Comparison of ENCODE assay signal across 9 cellular contexts in the genomic region with DNA sequence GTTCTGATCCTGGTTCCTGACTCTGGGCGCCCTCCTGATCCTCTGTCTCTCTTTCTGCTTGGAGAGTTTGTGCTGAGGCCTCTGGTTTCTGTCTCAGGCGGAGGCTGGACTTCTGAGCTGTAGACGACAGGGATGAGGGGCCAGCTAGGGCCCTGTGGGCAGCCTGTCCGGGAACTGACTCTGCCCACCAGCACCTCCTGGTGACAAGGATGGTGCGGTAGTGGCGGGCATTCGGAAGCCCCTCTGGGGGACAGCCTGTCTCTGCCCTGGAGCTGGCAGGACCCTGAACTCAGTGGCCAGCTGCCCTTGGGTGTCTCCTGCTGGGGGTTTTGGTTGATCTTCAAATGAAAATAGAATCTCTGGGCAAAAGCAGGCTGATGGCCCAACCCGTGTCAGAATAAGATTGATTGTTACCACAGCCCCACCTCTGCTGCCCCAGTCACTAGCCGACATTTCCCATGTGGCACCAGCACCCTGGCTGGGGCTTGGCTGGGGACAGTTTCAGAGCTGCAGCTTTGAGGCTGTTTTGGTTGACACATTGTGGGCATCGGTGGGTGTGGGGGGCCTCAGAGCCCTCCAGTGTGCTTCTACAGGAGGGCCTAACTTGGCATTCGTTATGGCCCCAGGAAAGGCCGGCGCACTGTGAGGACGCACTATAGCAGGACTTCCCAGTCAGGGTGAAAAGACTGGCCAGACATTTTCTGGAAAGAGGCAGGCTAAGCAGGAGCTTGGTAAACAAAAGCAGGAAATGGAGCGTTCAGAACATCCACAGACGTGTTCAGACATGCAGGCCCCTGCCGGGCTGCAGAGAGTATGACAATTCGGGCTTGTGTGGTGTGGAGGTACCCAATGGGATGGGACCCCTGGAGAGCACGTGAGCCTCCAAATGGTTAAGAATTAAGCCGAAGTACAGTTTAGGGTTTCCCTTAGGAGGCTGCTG. TPM values are rescaled to one million over a fixed set of nuclear protein-coding genes. Genes with fewer than 3 reads are reported as not detected.
DNase-seq lines count a peak whose midpoint lies in the region; ATAC-seq and TF ChIP-seq lines count a peak whose summit lies in the region.
"Had no signal": no experiment of that assay in that cellular context is flagged by ENCODE, and none has a peak within 500 bp of the region (broad histone marks: within the 10 kb centered on the region; RNA-seq: fewer than 3 reads in every experiment).

No MANE protein-coding gene starts in this region.

- H3K27ac Mint-ChIP-seq in activated naive CD4-positive, alpha-beta T cell treated with anti-CD3 and anti-CD28 coated beads, Interleukin-2, amount 10 ng/mL, durations not matched to agents 7 days and 5 days, result no peak overlapping the region

- TF ChIP-seq POLR2A in spleen (IDR thresholded peaks at IDR 0.05), result no peak

- DNase-seq in HFF-Myc (ENCODE audit: extremely low read depth, low read depth), result no peak
- peak; percentile 91 for DNase-seq in NCI-H526 (lab: John Stamatoyannopoulos, UW)
- DNase-seq in epithelial cell of prostate (ENCODE audit: low read depth, low spot score), result peak; percentile 73
- DNase-seq in spleen, result no peak
- DNase-seq in stimulated activated naive CD4-positive, alpha-beta T cell (lab: John Stamatoyannopoulos, UW), result no peak
- no peak for DNase-seq in activated naive CD4-positive, alpha-beta T cell treated with anti-CD3 and anti-CD28 coated beads, Interleukin-2, amount 10 ng/mL, durations not matched to agents 7 days and 5 days
- DNase-seq: NCI-H524 treated with DMSO at 0.1 percent for 48 hours, sigmoid colon had no signal

- no peaks in the 10 kb centered on the region for H3K36me3 Mint-ChIP-seq in activated naive CD4-positive, alpha-beta T cell treated with anti-CD3 and anti-CD28 coated beads, Interleukin-2, amount 10 ng/mL, durations not matched to agents 7 days and 5 days

- H3K27me3 Mint-ChIP-seq in activated naive CD4-positive, alpha-beta T cell treated with anti-CD3 and anti-CD28 coated beads, Interleukin-2, amount 10 ng/mL, durations not matched to agents 7 days and 5 days, result peaks cover 41% of the 10 kb centered on the region

- no peak overlapping the region for H3K4me3 ChIP-seq in HFF-Myc (replicated peaks; ENCODE audit: low read depth, low read length)
- no peak overlapping the region for H3K4me3 ChIP-seq in spleen
- H3K4me3 ChIP-seq: sigmoid colon had no signal

- no peaks in the 10 kb centered on the region for H3K36me3 ChIP-seq in spleen
- H3K36me3 ChIP-seq: sigmoid colon had no signal

- TF ChIP-seq CTCF in HFF-Myc (IDR thresholded peaks at IDR 0.05; ENCODE audit: low read depth, low read length, missing control alignments) (peak; percentile 7), spleen (IDR thresholded peaks at IDR 0.05 in 8 of 11, conservative IDR thresholded peaks at IDR 0.05 in 3 of 11) (peak in 4 of 11 experiments; percentile 14 to 33 (median 24))

- no peak for ATAC-seq in HG03139 (IDR thresholded peaks at IDR 0.05; ENCODE audit: unreplicated experiment)

- intact Hi-C loops in spleen (cut with DNase I; ENCODE audit: low total_unique reads), result no loop called here

- WGBS in spleen, 5 donors, result 68 to 85% (median 69%) methylated on average over 16 to 20 of the region's 20 CpGs

- H3K9me3 ChIP-seq in spleen, result no peaks in the 10 kb centered on the region
- H3K9me3 ChIP-seq: sigmoid colon had no signal

- H3K4me1 Mint-ChIP-seq in activated naive CD4-positive, alpha-beta T cell treated with anti-CD3 and anti-CD28 coated beads, Interleukin-2, amount 10 ng/mL, durations not matched to agents 7 days and 5 days, result peaks cover 6% of the 10 kb centered on the region

- CTCF ChIA-PET in activated naive CD4-positive, alpha-beta T cell treated with anti-CD3 and anti-CD28 coated beads, Interleukin-2, amount 10 ng/mL, durations not matched to agents 7 days and 5 days (lab: Charles Lee), result interaction anchor here (1.5 kb wide), 1 partner anchor 19 kb away, joined by 3 read pairs; no protein-coding TSS in a partner anchor

- no peak overlapping the region for H3K4me3 Mint-ChIP-seq in activated naive CD4-positive, alpha-beta T cell treated with anti-CD3 and anti-CD28 coated beads, Interleukin-2, amount 10 ng/mL, durations not matched to agents 7 days and 5 days

- H3K27me3 ChIP-seq in spleen (replicated peaks in 1 of 7), result no peaks in the 10 kb centered on the region
- H3K27me3 ChIP-seq: sigmoid colon had no signal

- peaks cover 0 to 33% (median 9%) of the 10 kb centered on the region in 6 donors for H3K4me1 ChIP-seq in spleen

- H3K27ac ChIP-seq in epithelial cell of prostate, result peak overlapping the region; percentile 79
- peak overlapping the region in 5 of 8 donors; percentile 46 to 63 (median 54) for H3K27ac ChIP-seq in spleen

- no peaks in the 10 kb centered on the region for H3K9me3 Mint-ChIP-seq in activated naive CD4-positive, alpha-beta T cell treated with anti-CD3 and anti-CD28 coated beads, Interleukin-2, amount 10 ng/mL, durations not matched to agents 7 days and 5 days

RNA-seq across cellular contexts. Expression of gene KRT80, which starts 16.1 kb away (rescaled TPM):
- under 1 TPM in 2 of 7 donors, not detected in 5; 0.17 to 0.37 TPM for total RNA-seq in spleen
- under 1 TPM in 1 of 3 donors, not detected in 2; 0.03 TPM for polyA plus RNA-seq in spleen
- total RNA-seq: sigmoid colon had no signal

RNA-seq across cellular contexts. Expression of gene KRT7, which starts 57.4 kb away (rescaled TPM):
- 1 to 10 TPM in 1 of 7 donors, under 1 TPM in 3, not detected in 3; 0.73 to 1.5 (median 0.83) TPM for total RNA-seq in spleen
- 1 to 10 TPM; 1.2 to 1.9 (median 1.6) TPM for polyA plus RNA-seq in spleen

Comparison
In these comparisons a context has a peak if more than half of its experiments do, and no peak if none do; other contexts are left out.
1. DNase-seq: peak in NCI-H526 (2 of 2) and epithelial cell of prostate (single experiment); none in HFF-Myc (single experiment), spleen (single experiment), stimulated activated naive CD4-positive, alpha-beta T cell (0 of 6) and activated naive CD4-positive, alpha-beta T cell treated with anti-CD3 and anti-CD28 coated beads, Interleukin-2, amount 10 ng/mL, durations not matched to agents 7 days and 5 days (single experiment).